In the genomic region with DNA sequence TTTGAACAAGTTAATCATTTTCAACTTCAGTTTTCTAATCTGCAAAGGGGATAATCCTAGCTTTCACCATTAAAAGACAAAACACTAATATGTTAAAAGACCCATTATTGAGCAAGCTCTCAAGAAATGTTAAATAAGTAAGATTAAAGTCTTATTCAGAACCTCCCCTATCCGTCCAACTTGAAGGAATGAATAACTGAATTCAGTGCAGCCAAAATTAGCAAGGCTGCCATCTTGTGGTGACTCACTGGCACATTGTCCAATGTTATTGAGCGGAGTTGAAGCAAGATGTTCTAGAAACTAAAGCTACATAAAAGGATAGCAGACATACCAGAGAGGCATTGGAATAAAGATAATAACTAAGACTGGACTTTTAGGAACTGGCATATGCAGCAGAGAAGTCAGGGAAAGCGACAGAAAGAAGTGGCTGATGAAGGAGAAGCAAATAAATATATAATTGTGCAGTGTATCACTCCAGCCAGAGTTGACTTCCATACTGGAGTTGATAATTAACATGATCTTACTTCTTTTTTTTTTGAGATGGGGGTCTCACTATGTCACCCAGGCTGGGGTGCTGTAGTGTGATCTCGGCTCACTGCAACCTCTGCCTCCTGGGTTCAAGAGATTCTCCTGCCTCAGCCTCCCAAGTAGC, we compare ENCODE assay signal across 8 cellular contexts. TPM values are rescaled to one million over a fixed set of nuclear protein-coding genes. Genes with fewer than 3 reads are reported as not detected.
A peak's percentile ranks its signal among the peaks of the same experiment; 100 is the strongest.
DNase-seq lines count a peak whose midpoint lies in the region; ATAC-seq and TF ChIP-seq lines count a peak whose summit lies in the region.

No MANE protein-coding gene starts in this region.

- H3K9me3 ChIP-seq in RWPE2 (ENCODE audit: severe bottlenecking) = no peaks in the 10 kb centered on the region
- no peaks in the 10 kb centered on the region for H3K9me3 ChIP-seq in adrenal gland (replicated peaks in 1 of 3)
- no peaks in the 10 kb centered on the region for H3K9me3 ChIP-seq in right atrium auricular region
- H3K9me3 ChIP-seq in smooth muscle cell (replicated peaks; ENCODE audit: low read depth) = no peaks in the 10 kb centered on the region

- no peaks in the 10 kb centered on the region for H4K20me1 ChIP-seq in smooth muscle cell (ENCODE audit: low read depth)

- no peaks in the 10 kb centered on the region for H3K79me2 ChIP-seq in smooth muscle cell (ENCODE audit: low read depth)

- DNase-seq in EL (peak; percentile 61), Kasumi-1 (lab: John Stamatoyannopoulos, UW) (peak; percentile 62 to 68), RWPE2 (ENCODE audit: low spot score) (no peak), adrenal gland (peak in 6 of 7 donors; percentile 36 to 83 (median 55)), right atrium auricular region (ENCODE audit: low spot score) (peak; percentile 69), smooth muscle cell (lab: John Stamatoyannopoulos, UW; ENCODE audit: unreplicated experiment) (no peak)

- peak; percentile 93 for TF ChIP-seq CTCF in RWPE2 (IDR thresholded peaks at IDR 0.05; ENCODE audit: poor library complexity, severe bottlenecking)
- peak; percentile 19 to 58 (median 45) for TF ChIP-seq CTCF in adrenal gland (IDR thresholded peaks at IDR 0.05)
- peak; percentile 65 to 76 for TF ChIP-seq CTCF in right atrium auricular region (IDR thresholded peaks at IDR 0.05)
- TF ChIP-seq CTCF in smooth muscle cell (IDR thresholded peaks at IDR 0.05; ENCODE audit: borderline replicate concordance, insufficient read depth, poor library complexity, severe bottlenecking) = peak; percentile 65

- H3F3A ChIP-seq in smooth muscle cell (ENCODE audit: low read depth) = peaks cover 3% of the 10 kb centered on the region

- H3K36me3 ChIP-seq in RWPE2 (ENCODE audit: low read depth) (no peaks in the 10 kb centered on the region), adrenal gland (replicated peaks in 1 of 2) (no peaks in the 10 kb centered on the region), right atrium auricular region (no peaks in the 10 kb centered on the region), smooth muscle cell (ENCODE audit: low read depth) (no peaks in the 10 kb centered on the region)

- H3K4me2 ChIP-seq in smooth muscle cell = no peak overlapping the region

- 39 to 49% (median 45%) methylated on average over 4 of the region's 4 CpGs for WGBS in adrenal gland, 4 donors
- WGBS in smooth muscle cell (ENCODE audit: low lambda C conversion rate) = 47% methylated on average over 4 of the region's 4 CpGs

- H3K4me3 ChIP-seq in RWPE2 (ENCODE audit: severe bottlenecking) (no peak overlapping the region), adrenal gland (no peak overlapping the region), right atrium auricular region (no peak overlapping the region), smooth muscle cell (no peak overlapping the region)

- intact Hi-C loops in adrenal gland (cut with DNase I) = no loop called here

- H3K9ac ChIP-seq in smooth muscle cell (ENCODE audit: low read depth) = no peak overlapping the region

- H3K27ac ChIP-seq in RWPE2 (ENCODE audit: poor library complexity, severe bottlenecking) = no peak overlapping the region
- no peak overlapping the region for H3K27ac ChIP-seq in adrenal gland
- H3K27ac ChIP-seq in right atrium auricular region = no peak overlapping the region
- H3K27ac ChIP-seq in smooth muscle cell (ENCODE audit: low read depth) = no peak overlapping the region

- H3K4me1 ChIP-seq in RWPE2 (ENCODE audit: insufficient read depth, poor library complexity, severe bottlenecking) (peaks cover 14% of the 10 kb centered on the region), adrenal gland (replicated peaks in 1 of 2) (peaks cover 11 to 16% of the 10 kb centered on the region in 2 donors), right atrium auricular region (peaks cover 0 to 28% of the 10 kb centered on the region in 2 donors), smooth muscle cell (ENCODE audit: low read depth) (no peaks in the 10 kb centered on the region)

- TF ChIP-seq POLR2A in adrenal gland (IDR thresholded peaks at IDR 0.05) = no peak

- no peaks in the 10 kb centered on the region for H3K27me3 ChIP-seq in RWPE2 (ENCODE audit: insufficient read depth, poor library complexity, severe bottlenecking)
- H3K27me3 ChIP-seq in adrenal gland = no peaks in the 10 kb centered on the region
- H3K27me3 ChIP-seq in right atrium auricular region = no peaks in the 10 kb centered on the region
- no peaks in the 10 kb centered on the region for H3K27me3 ChIP-seq in smooth muscle cell (ENCODE audit: low read depth)

- ATAC-seq in RWPE2 (ENCODE audit: low read depth) (peak; percentile 59; the same call in 1 of the 3 replicates), HG02610 (IDR thresholded peaks at IDR 0.05; ENCODE audit: unreplicated experiment) (no peak), GM18870 (IDR thresholded peaks at IDR 0.05; ENCODE audit: unreplicated experiment) (no peak)

- H2AFZ ChIP-seq in smooth muscle cell (ENCODE audit: low read depth) = no peak overlapping the region

RNA-seq across cellular contexts. Expression of a gene that starts 8.2 kb away (rescaled TPM):
- 100 to 1,000 TPM; 167 to 304 (median 217) TPM for total RNA-seq in adrenal gland
- 100 to 1,000 TPM in 1 of 3 donors, 10 to 100 TPM in 2; 59.9 to 234 (median 62.5) TPM for polyA plus RNA-seq in adrenal gland
- total RNA-seq in right atrium auricular region = 100 to 1,000 TPM in 1 of 2 donors, 10 to 100 TPM in 1; 58.9 to 111 TPM
- 362 and 390 TPM in 2 replicates for total RNA-seq in smooth muscle cell
- 370 and 381 TPM in 2 replicates for polyA plus RNA-seq in smooth muscle cell

Comparison
In these comparisons a context has a peak if more than half of its experiments do, and no peak if none do; other contexts are left out.
1. DNase-seq: peak in EL (single experiment), Kasumi-1 (2 of 2), adrenal gland (6 of 7) and right atrium auricular region (single experiment); none in RWPE2 (single experiment) and smooth muscle cell (single experiment).
2. Peak in every context shown above with its lines, with median percentiles within 50 percentile points of each other: CTCF ChIP-seq.